In genomic region chr17:45948881-45949624, GRCh38 we compare ENCODE assay signal across 8 cellular contexts. TPM values are rescaled to one million over a fixed set of nuclear protein-coding genes. Genes with fewer than 3 reads are reported as not detected.
DNase-seq lines count a peak whose midpoint lies in the region; ATAC-seq and TF ChIP-seq lines count a peak whose summit lies in the region.

No MANE protein-coding gene starts in this region.

- H3K36me3 Mint-ChIP-seq in naive B cell: no peaks in the 10 kb centered on the region
- H3K36me3 Mint-ChIP-seq in stimulated activated naive B cell treated with anti-CD40 and anti-IgM and Interleukin-4, amounts not matched to agents 10 μg/mL and 1 μg/mL and 100 μg/mL, for 72 hours: peaks cover 0 to 1% of the 10 kb centered on the region in 2 donors

- peaks cover 0 to 9% (median 4%) of the 10 kb centered on the region in 3 donors for H3K4me1 Mint-ChIP-seq in naive B cell
- H3K4me1 Mint-ChIP-seq in stimulated activated naive B cell treated with anti-CD40 and anti-IgM and Interleukin-4, amounts not matched to agents 10 μg/mL and 1 μg/mL and 100 μg/mL, for 72 hours: peaks cover 2 to 10% of the 10 kb centered on the region in 2 donors

- TF ChIP-seq CTCF in fibroblast of mammary gland (conservative IDR thresholded peaks at IDR 0.05; ENCODE audit: control insufficient read depth, insufficient read depth, low read depth, low read length): peak; percentile 46

- H3K27ac Mint-ChIP-seq in naive B cell: no peak overlapping the region
- H3K27ac Mint-ChIP-seq in stimulated activated naive B cell treated with anti-CD40 and anti-IgM and Interleukin-4, amounts not matched to agents 10 μg/mL and 1 μg/mL and 100 μg/mL, for 72 hours: peak overlapping the region; percentile 85

- peak; percentile 25 for DNase-seq in NCI-H1694 treated with DMSO at 0.1 percent for 48 hours (lab: John Stamatoyannopoulos, UW)
- no peak for DNase-seq in NCI-H1694 (lab: John Stamatoyannopoulos, UW)
- peak; percentile 22 for DNase-seq in OCI-M2 (lab: John Stamatoyannopoulos, UW; ENCODE audit: unreplicated experiment)
- peak; percentile 25 to 30 for DNase-seq in activated T-helper 1 cell treated with anti-CD3 and anti-CD28 coated beads, Interleukin-2, amount 50 U/mL, for 16 hours (ENCODE audit: low read depth in 1 of 2, low spot score in 1 of 2)
- peak; percentile 49 for DNase-seq in fibroblast of mammary gland (ENCODE audit: low read depth)
- DNase-seq in naive B cell: peak; percentile 17
- peak; percentile 53 for DNase-seq in stimulated activated naive B cell treated with anti-CD40 and anti-IgM and Interleukin-4, amounts not matched to agents 10 μg/mL and 1 μg/mL and 100 μg/mL, for 72 hours
- no peak for DNase-seq in NCI-H2196 treated with DMSO at 0.1 percent for 48 hours (lab: John Stamatoyannopoulos, UW; ENCODE audit: unreplicated experiment)

- H3K4me3 ChIP-seq in fibroblast of mammary gland (ENCODE audit: control insufficient read depth, low read depth, low read length): no peak overlapping the region

- no peaks in the 10 kb centered on the region for H3K9me3 Mint-ChIP-seq in naive B cell
- H3K9me3 Mint-ChIP-seq in stimulated activated naive B cell treated with anti-CD40 and anti-IgM and Interleukin-4, amounts not matched to agents 10 μg/mL and 1 μg/mL and 100 μg/mL, for 72 hours: no peaks in the 10 kb centered on the region

- peaks cover 37 to 78% (median 51%) of the 10 kb centered on the region in 3 donors for H3K27me3 Mint-ChIP-seq in naive B cell
- H3K27me3 Mint-ChIP-seq in stimulated activated naive B cell treated with anti-CD40 and anti-IgM and Interleukin-4, amounts not matched to agents 10 μg/mL and 1 μg/mL and 100 μg/mL, for 72 hours: peaks cover 53 to 73% of the 10 kb centered on the region in 2 donors

- ATAC-seq in naive B cell (ENCODE audit: low read depth in 2 of 2): peak; percentile 82 to 89
- ATAC-seq in stimulated activated naive B cell treated with anti-CD40 and anti-IgM and Interleukin-4, amounts not matched to agents 10 μg/mL and 1 μg/mL and 100 μg/mL, for 72 hours (replicated peaks): peak; percentile 97 to 99

- peak overlapping the region in 6 of 8 donors; percentile 28 to 77 (median 44) for H3K4me3 Mint-ChIP-seq in naive B cell
- peak overlapping the region; percentile 78 to 83 for H3K4me3 Mint-ChIP-seq in stimulated activated naive B cell treated with anti-CD40 and anti-IgM and Interleukin-4, amounts not matched to agents 10 μg/mL and 1 μg/mL and 100 μg/mL, for 72 hours

RNA-seq across cellular contexts. Expression of gene STH, which starts 50.0 kb away (rescaled TPM):
- polyA plus RNA-seq in naive B cell (ENCODE audit: low read depth in 6 of 6): not detected

RNA-seq across cellular contexts. Expression of gene MAPT, which starts 54.7 kb away (rescaled TPM):
- under 1 TPM in 2 of 6 donors, not detected in 4; 0.10 to 0.29 TPM for polyA plus RNA-seq in naive B cell (ENCODE audit: low read depth in 6 of 6)

Comparison
In these comparisons a context has a peak if more than half of its experiments do, and no peak if none do; other contexts are left out.
1. DNase-seq: peak in NCI-H1694 treated with DMSO at 0.1 percent for 48 hours (single experiment), OCI-M2 (single experiment), activated T-helper 1 cell treated with anti-CD3 and anti-CD28 coated beads, Interleukin-2, amount 50 U/mL, for 16 hours (2 of 2), fibroblast of mammary gland (single experiment), naive B cell (single experiment) and stimulated activated naive B cell treated with anti-CD40 and anti-IgM and Interleukin-4, amounts not matched to agents 10 μg/mL and 1 μg/mL and 100 μg/mL, for 72 hours (single experiment); none in NCI-H1694 (single experiment) and NCI-H2196 treated with DMSO at 0.1 percent for 48 hours (single experiment).